In the genomic region with DNA sequence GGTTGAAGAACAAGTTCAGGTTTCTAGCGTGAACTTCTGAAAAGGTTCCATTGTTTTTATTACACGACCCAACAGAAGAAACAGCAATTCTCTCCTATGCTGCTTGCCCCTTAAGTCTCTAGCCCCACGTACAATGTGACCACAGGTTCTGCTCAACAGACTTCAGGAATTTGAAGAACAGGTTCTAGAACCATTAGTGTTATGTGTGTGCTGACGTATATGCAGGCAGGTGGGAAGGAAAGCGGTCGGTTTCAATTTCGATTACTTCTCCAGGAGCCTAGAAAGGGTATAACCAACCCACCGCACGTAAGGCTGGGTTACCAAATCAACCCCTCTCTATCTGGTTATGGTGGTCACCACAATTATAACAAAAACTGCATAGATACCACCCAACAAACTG, we compare ENCODE assay signal across 23 cellular contexts. TPM values are rescaled to one million over a fixed set of nuclear protein-coding genes. Genes with fewer than 3 reads are reported as not detected.
DNase-seq lines count a peak whose midpoint lies in the region; ATAC-seq, FAIRE-seq and TF ChIP-seq lines count a peak whose summit lies in the region.
"Had no signal": no experiment of that assay in that cellular context is flagged by ENCODE, and none has a peak within 500 bp of the region (broad histone marks: within the 10 kb centered on the region; RNA-seq: fewer than 3 reads in every experiment).

No MANE protein-coding gene starts in this region.

- H3K27me3 ChIP-seq in PC-9 (ENCODE audit: insufficient read depth, low read depth), result no peaks in the 10 kb centered on the region
- no peaks in the 10 kb centered on the region for H3K27me3 ChIP-seq in endothelial cell of umbilical vein (ENCODE audit: control insufficient read depth in 2 of 2, insufficient read depth in 2 of 2, low read length in 2 of 2)
- H3K27me3 ChIP-seq: cardiac muscle cell, SJCRH30, upper lobe of left lung had no signal

- intact Hi-C loops in PC-9 (cut with micrococcal nuclease; ENCODE audit: unreplicated experiment) (no loop called here), endothelial cell of umbilical vein (cut with micrococcal nuclease) (no loop called here)

- DNase-seq in activated CD8-positive, alpha-beta memory T cell treated with anti-CD3 and anti-CD28 coated beads, Interleukin-2, amount 10 ng/mL, durations not matched to agents 7 days and 5 days, result no peak
- no peak for DNase-seq in activated CD8-positive, alpha-beta memory T cell treated with anti-CD3 and anti-CD28 coated beads for 24 hours
- DNase-seq in PC-9 (peak in 1 of 2 experiments; percentile 17), endothelial cell of umbilical vein (ENCODE audit: low read depth, low spot score) (no peak), omental fat pad (ENCODE audit: low spot score) (no peak)
- DNase-seq: activated CD4-positive, alpha-beta T cell treated with anti-CD3 and anti-CD28 coated beads for 48 hours; activated CD8-positive, alpha-beta memory T cell treated with anti-CD3 and anti-CD28 coated beads, Interleukin-2, amount 50 U/mL, for 48 hours; activated gamma-delta T cell treated with Interleukin-2 at 50 U/mL for 16 hours; AML-193; Caco-2; cortex of kidney; DND-41; NCI-H146; NCI-H446 treated with DMSO at 0.1 percent for 48 hours; SJCRH30; upper lobe of left lung had no signal

- TF ChIP-seq CTCF in PC-9 (conservative IDR thresholded peaks at IDR 0.05) (no peak), endothelial cell of umbilical vein (IDR thresholded peaks at IDR 0.05; ENCODE audit: extremely low read depth in 1 of 2, insufficient read depth in 1 of 2, low read depth in 1 of 2, low read length in 2 of 2) (no peak), omental fat pad (IDR thresholded peaks at IDR 0.05) (no peak)

- no peaks in the 10 kb centered on the region for H3K9me3 Mint-ChIP-seq in activated CD8-positive, alpha-beta memory T cell treated with anti-CD3 and anti-CD28 coated beads, Interleukin-2, amount 10 ng/mL, durations not matched to agents 7 days and 5 days (ENCODE audit: low read depth)
- no peaks in the 10 kb centered on the region for H3K9me3 Mint-ChIP-seq in stimulated activated memory B cell treated with anti-CD40 and anti-IgM and Interleukin-4, amounts not matched to agents 10 μg/mL and 1 μg/mL and 100 μg/mL, for 72 hours

- H3K4me3 ChIP-seq in PC-9 (no peak overlapping the region), endothelial cell of umbilical vein (replicated peaks in 1 of 3; ENCODE audit: insufficient read depth in 1 of 3, low read depth in 1 of 3, low read length in 3 of 3) (no peak overlapping the region)
- H3K4me3 ChIP-seq: cardiac muscle cell, SJCRH30, upper lobe of left lung had no signal

- H3K79me2 ChIP-seq in PC-9 (ENCODE audit: low read depth) (peaks cover 42% of the 10 kb centered on the region), endothelial cell of umbilical vein (ENCODE audit: control insufficient read depth, insufficient read depth, low read length) (peaks cover 64% of the 10 kb centered on the region)

- peak; percentile 58 for FAIRE-seq in endothelial cell of umbilical vein (lab: Jason Lieb, UNC)
- FAIRE-seq: A204.1, H54, HTR-8/SVneo had no signal

- H3K36me3 ChIP-seq in PC-9 (ENCODE audit: low read depth) (peaks cover 29% of the 10 kb centered on the region), endothelial cell of umbilical vein (ENCODE audit: control insufficient read depth in 2 of 2, extremely low read depth in 1 of 2, insufficient read depth in 2 of 2, low read length in 2 of 2) (peaks cover 18 to 25% of the 10 kb centered on the region in 2 experiments)

- H4K20me1 ChIP-seq in PC-9 (ENCODE audit: insufficient read depth) (peaks cover 10% of the 10 kb centered on the region; the same call in 1 of the 2 replicates), endothelial cell of umbilical vein (replicated peaks; ENCODE audit: control insufficient read depth, extremely low read depth, insufficient read depth, low read length) (peaks cover 3% of the 10 kb centered on the region)

- H3K27me3 Mint-ChIP-seq in activated CD8-positive, alpha-beta memory T cell treated with anti-CD3 and anti-CD28 coated beads, Interleukin-2, amount 10 ng/mL, durations not matched to agents 7 days and 5 days, result no peaks in the 10 kb centered on the region
- H3K27me3 Mint-ChIP-seq in stimulated activated memory B cell treated with anti-CD40 and anti-IgM and Interleukin-4, amounts not matched to agents 10 μg/mL and 1 μg/mL and 100 μg/mL, for 72 hours, result no peaks in the 10 kb centered on the region

- H3F3A ChIP-seq in PC-9 (ENCODE audit: insufficient read depth, low read depth), result peaks cover 34% of the 10 kb centered on the region

- CTCF ChIA-PET in activated CD8-positive, alpha-beta memory T cell treated with anti-CD3 and anti-CD28 coated beads, Interleukin-2, amount 10 ng/mL, durations not matched to agents 7 days and 5 days (lab: Charles Lee), result interaction anchor here (0.8 kb wide), 1 partner anchor 35 kb away, joined by 3 read pairs; no protein-coding TSS in a partner anchor
- CTCF ChIA-PET in PC-9 (lab: Charles Lee) (interaction anchor here (0.7 kb wide), 1 partner anchor 60 kb away, joined by 4 read pairs; no protein-coding TSS in a partner anchor), endothelial cell of umbilical vein (lab: Charles Lee) (interaction anchor here (1.1 to 2.1 kb wide), 2 partner anchors 9 to 45 kb away, joined by 4 to 7 read pairs; no protein-coding TSS in a partner anchor)

- H3K27ac Mint-ChIP-seq in activated CD8-positive, alpha-beta memory T cell treated with anti-CD3 and anti-CD28 coated beads, Interleukin-2, amount 10 ng/mL, durations not matched to agents 7 days and 5 days, result peak overlapping the region; percentile 83
- peak overlapping the region; percentile 74 for H3K27ac Mint-ChIP-seq in stimulated activated memory B cell treated with anti-CD40 and anti-IgM and Interleukin-4, amounts not matched to agents 10 μg/mL and 1 μg/mL and 100 μg/mL, for 72 hours

- H3K4me2 ChIP-seq in PC-9 (no peak overlapping the region), endothelial cell of umbilical vein (ENCODE audit: insufficient read depth, low read length) (no peak overlapping the region)

- no peak for TF ChIP-seq POLR2A in endothelial cell of umbilical vein (IDR thresholded peaks at IDR 0.05; ENCODE audit: low read depth, low read length)

- BruUV-seq in PC-9 (replicated peaks; lab: Mats Ljungman, UMichigan) (no TSS peak), endothelial cell of umbilical vein (replicated peaks; lab: Mats Ljungman, UMichigan) (no TSS peak)

- H3K9me3 ChIP-seq in PC-9 (ENCODE audit: insufficient read depth, low read depth), result no peaks in the 10 kb centered on the region
- H3K9me3 ChIP-seq in endothelial cell of umbilical vein (replicated peaks; ENCODE audit: control insufficient read depth, insufficient read depth, low read length), result no peaks in the 10 kb centered on the region
- H3K9me3 ChIP-seq: Caco-2, SJCRH30, upper lobe of left lung had no signal

- ATAC-seq in activated CD8-positive, alpha-beta memory T cell treated with anti-CD3 and anti-CD28 coated beads, Interleukin-2, amount 10 ng/mL, durations not matched to agents 7 days and 5 days, result peak; percentile 60
- ATAC-seq in stimulated activated memory B cell treated with anti-CD40 and anti-IgM and Interleukin-4, amounts not matched to agents 10 μg/mL and 1 μg/mL and 100 μg/mL, for 72 hours, result no peak
- ATAC-seq in GM18498 (IDR thresholded peaks at IDR 0.05; ENCODE audit: unreplicated experiment) (no peak), HG02870 (IDR thresholded peaks at IDR 0.05; ENCODE audit: unreplicated experiment) (no peak), omental fat pad (ENCODE audit: low FRiP score) (no peak)

- dilution Hi-C loops in endothelial cell of umbilical vein (cut with MboI; ENCODE audit: extremely low pct_ligation_motif_present, low sequenced_read_pairs), result no loop called here

- H3K9me1 ChIP-seq in endothelial cell of umbilical vein (replicated peaks; ENCODE audit: control insufficient read depth, extremely low read depth, insufficient read depth, low read length), result no peaks in the 10 kb centered on the region

- H3K4me1 ChIP-seq in PC-9 (replicated peaks; ENCODE audit: insufficient read depth) (peaks cover 24% of the 10 kb centered on the region), endothelial cell of umbilical vein (ENCODE audit: control insufficient read depth, extremely low read depth, insufficient read depth, low read length) (peaks cover 10% of the 10 kb centered on the region)
- H3K4me1 ChIP-seq: Caco-2, SJCRH30 had no signal

- POLR2A ChIA-PET in PC-9 (lab: Charles Lee; ENCODE audit: unreplicated experiment), result no interaction called here
- POLR2A ChIA-PET in endothelial cell of umbilical vein (lab: Charles Lee), result no interaction called here

- peaks cover 56% of the 10 kb centered on the region for H3K4me1 Mint-ChIP-seq in activated CD8-positive, alpha-beta memory T cell treated with anti-CD3 and anti-CD28 coated beads, Interleukin-2, amount 10 ng/mL, durations not matched to agents 7 days and 5 days
- H3K4me1 Mint-ChIP-seq in stimulated activated memory B cell treated with anti-CD40 and anti-IgM and Interleukin-4, amounts not matched to agents 10 μg/mL and 1 μg/mL and 100 μg/mL, for 72 hours, result peaks cover 48% of the 10 kb centered on the region

- no peaks in the 10 kb centered on the region for H3K9me2 ChIP-seq in PC-9 (ENCODE audit: insufficient read depth)

- H2AFZ ChIP-seq in PC-9 (no peak overlapping the region), endothelial cell of umbilical vein (ENCODE audit: low read depth, low read length) (no peak overlapping the region)

- peaks cover 64% of the 10 kb centered on the region for H3K36me3 Mint-ChIP-seq in activated CD8-positive, alpha-beta memory T cell treated with anti-CD3 and anti-CD28 coated beads, Interleukin-2, amount 10 ng/mL, durations not matched to agents 7 days and 5 days
- H3K36me3 Mint-ChIP-seq in stimulated activated memory B cell treated with anti-CD40 and anti-IgM and Interleukin-4, amounts not matched to agents 10 μg/mL and 1 μg/mL and 100 μg/mL, for 72 hours, result peaks cover 70% of the 10 kb centered on the region

- no peak overlapping the region for H3K9ac ChIP-seq in endothelial cell of umbilical vein (replicated peaks; ENCODE audit: extremely low read depth, insufficient read depth, low read length)

- H3K27ac ChIP-seq in PC-9, result 0 out of 2 replicates have a peak overlapping the region, but pooled peaks have one; percentile 0
- no peak overlapping the region for H3K27ac ChIP-seq in endothelial cell of umbilical vein (ENCODE audit: insufficient read depth, low read depth, low read length)
- H3K27ac ChIP-seq: cardiac muscle cell, SJCRH30, upper lobe of left lung had no signal

- peak overlapping the region; percentile 33 for H3K4me3 Mint-ChIP-seq in activated CD8-positive, alpha-beta memory T cell treated with anti-CD3 and anti-CD28 coated beads, Interleukin-2, amount 10 ng/mL, durations not matched to agents 7 days and 5 days
- H3K4me3 Mint-ChIP-seq in stimulated activated memory B cell treated with anti-CD40 and anti-IgM and Interleukin-4, amounts not matched to agents 10 μg/mL and 1 μg/mL and 100 μg/mL, for 72 hours, result no peak overlapping the region

RNA-seq across cellular contexts. Expression of a gene that starts 39.4 kb away (rescaled TPM):
- total RNA-seq in activated CD8-positive, alpha-beta memory T cell treated with anti-CD3 and anti-CD28 coated beads, Interleukin-2, amount 10 ng/mL, durations not matched to agents 7 days and 5 days, result 100 to 1,000 TPM; 204 to 267 TPM
- total RNA-seq in PC-9 (2021) (154 and 221 TPM in 2 replicates), endothelial cell of umbilical vein (154 and 170 TPM in 2 replicates), omental fat pad (100 to 1,000 TPM in 2 of 4 donors, 10 to 100 TPM in 2; 59.5 to 162 (median 118) TPM)
- 272 and 328 TPM in 2 replicates for polyA plus RNA-seq in endothelial cell of umbilical vein
- polyA plus RNA-seq in endothelial cell of umbilical vein (2011; cell fraction: cytosol; rRNA removed), result 182 and 201 TPM in 2 replicates
- 345 and 383 TPM in 2 replicates for polyA plus RNA-seq in endothelial cell of umbilical vein (2011; cell fraction: nucleus; rRNA removed)
- polyA plus RNA-seq in endothelial cell of umbilical vein (2012), result 117 and 121 TPM in 2 replicates
- polyA minus RNA-seq in endothelial cell of umbilical vein, result 313 and 346 TPM in 2 replicates
- polyA minus RNA-seq in endothelial cell of umbilical vein (2011; cell fraction: cytosol; rRNA and poly(A)+ RNA removed), result 215 TPM
- polyA minus RNA-seq in endothelial cell of umbilical vein (2011; cell fraction: nucleus; rRNA and poly(A)+ RNA removed), result 300 and 415 TPM in 2 replicates
